19 cellular contexts compared by ENCODE assay signal in the genomic region with DNA sequence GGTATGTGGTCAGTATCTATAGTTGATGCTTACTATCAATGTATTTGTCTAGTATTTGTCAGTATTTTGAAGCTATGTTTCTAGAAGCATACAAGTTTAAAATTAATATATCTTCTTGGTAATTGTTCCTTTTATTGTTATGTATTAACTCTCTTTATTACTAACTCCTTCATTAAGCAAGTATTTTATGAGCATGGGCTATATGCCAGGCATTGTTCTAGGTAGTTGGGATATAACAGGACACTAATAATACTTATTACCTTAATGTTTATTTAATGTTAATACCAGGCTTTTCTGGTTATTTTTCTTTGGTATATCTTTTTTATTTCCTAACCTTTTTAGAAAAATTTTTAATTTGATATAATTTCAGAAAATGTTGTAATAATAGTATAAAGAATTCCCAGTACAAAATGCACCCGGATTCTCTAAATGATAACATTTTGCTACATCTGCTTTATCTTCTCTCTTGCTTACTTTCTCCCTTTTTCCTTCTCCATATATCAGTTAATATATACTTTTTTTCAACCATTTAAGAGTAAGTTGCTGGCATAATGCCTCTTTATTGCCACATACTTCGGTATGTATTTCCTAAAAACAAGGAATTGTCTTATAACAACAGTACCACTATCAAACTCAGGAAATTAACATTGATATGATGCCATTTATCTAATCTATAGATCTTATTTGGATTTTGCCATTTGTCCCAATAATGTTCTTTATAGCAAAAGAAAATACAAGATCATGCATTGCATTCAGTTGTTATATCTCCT. TPM values are rescaled to one million over a fixed set of nuclear protein-coding genes. Genes with fewer than 3 reads are reported as not detected.
A peak's percentile ranks its signal among the peaks of the same experiment; 100 is the strongest.
DNase-seq lines count a peak whose midpoint lies in the region; TF ChIP-seq lines count a peak whose summit lies in the region.
"Had no signal": no experiment of that assay in that cellular context is flagged by ENCODE, and none has a peak within 500 bp of the region (broad histone marks: within the 10 kb centered on the region; RNA-seq: fewer than 3 reads in every experiment).

No MANE protein-coding gene starts in this region.

- no peak overlapping the region for H3K4me3 ChIP-seq in choroid plexus epithelial cell (ENCODE audit: low read depth, low read length)
- H3K4me3 ChIP-seq in fibroblast of villous mesenchyme (ENCODE audit: low read depth, low read length): no peak overlapping the region
- H3K4me3 ChIP-seq: Peyer's patch, SJCRH30 had no signal

- DNase-seq in EL: peak; percentile 28
- DNase-seq in NCI-H226: peak; percentile 45
- peak; percentile 36 for DNase-seq in choroid plexus epithelial cell (ENCODE audit: low read depth)
- DNase-seq in fibroblast of villous mesenchyme (ENCODE audit: low read depth): peak; percentile 15
- no peak for DNase-seq in C1 segment of cervical spinal cord (lab: John Stamatoyannopoulos, UW)
- no peak for DNase-seq in HUDEP-2 (lab: John Stamatoyannopoulos, UW; ENCODE audit: unreplicated experiment in 76 of 76)
- no peak for DNase-seq in medulla oblongata (ENCODE audit: extremely low spot score)
- no peak for DNase-seq in activated CD4-positive, alpha-beta T cell treated with anti-CD3 and anti-CD28 coated beads for 4 hours
- DNase-seq: DMS53, H7, HFFc6, NCI-H1694, NCI-H2081, NCI-H2171 treated with DMSO at 0.1 percent for 48 hours, NCI-H446, NCI-H526, Peyer's patch, SJCRH30 had no signal

- TF ChIP-seq CTCF in choroid plexus epithelial cell (conservative IDR thresholded peaks at IDR 0.05; ENCODE audit: low read depth, low read length) (no peak), fibroblast of villous mesenchyme (IDR thresholded peaks at IDR 0.05; ENCODE audit: insufficient read depth, low read depth, low read length) (no peak)

RNA-seq across cellular contexts. Expression of a gene that starts 30.9 kb away (rescaled TPM):
- 10.3 and 14.2 TPM in 2 replicates for total RNA-seq in fibroblast of villous mesenchyme
- total RNA-seq: OCI-LY7 had no signal

RNA-seq across cellular contexts. Expression of a gene that starts 31.3 kb away (rescaled TPM):
- 1.9 and 2.6 TPM in 2 replicates for total RNA-seq in fibroblast of villous mesenchyme
- total RNA-seq: OCI-LY7 had no signal

Comparison
In these comparisons a context has a peak if more than half of its experiments do, and no peak if none do; other contexts are left out.
1. DNase-seq: peak in EL (single experiment), NCI-H226 (single experiment), choroid plexus epithelial cell (single experiment) and fibroblast of villous mesenchyme (single experiment); none in C1 segment of cervical spinal cord (0 of 14), HUDEP-2 (0 of 76), medulla oblongata (single experiment) and activated CD4-positive, alpha-beta T cell treated with anti-CD3 and anti-CD28 coated beads for 4 hours (0 of 2).